In genomic region chr19:14972676-14973075, GRCh38 we compare ENCODE assay signal across 25 cellular contexts. TPM values are rescaled to one million over a fixed set of nuclear protein-coding genes. Genes with fewer than 3 reads are reported as not detected.
DNase-seq lines count a peak whose midpoint lies in the region; ATAC-seq and TF ChIP-seq lines count a peak whose summit lies in the region.
"Had no signal": no experiment of that assay in that cellular context is flagged by ENCODE, and none has a peak within 500 bp of the region (broad histone marks: within the 10 kb centered on the region; RNA-seq: fewer than 3 reads in every experiment).

No MANE protein-coding gene starts in this region.

- no peak overlapping the region for H2AFZ ChIP-seq in PC-9

- no TSS peak for BruUV-seq in PC-9 (replicated peaks; lab: Mats Ljungman, UMichigan)

- CTCF ChIA-PET in PC-9 (lab: Charles Lee): no interaction called here

- H3K27ac Mint-ChIP-seq in glutamatergic neuron (ENCODE audit: unreplicated experiment): peak overlapping the region; percentile 93
- H3K27ac Mint-ChIP-seq: CD4-positive, alpha-beta memory T cell; T-cell had no signal

- POLR2A ChIA-PET in PC-9 (lab: Charles Lee; ENCODE audit: unreplicated experiment): no interaction called here

- no peaks in the 10 kb centered on the region for H4K20me1 ChIP-seq in PC-9 (ENCODE audit: insufficient read depth)
- H4K20me1 ChIP-seq: BLaER1 treated with 17β-estradiol and CSF1 and Interleukin-3, amounts not matched to agents 10 nM and 100 nM had no signal

- H3K79me2 ChIP-seq in PC-9 (ENCODE audit: low read depth): peaks cover 19% of the 10 kb centered on the region; the same call in 1 of the 2 replicates

- H3K9me3 Mint-ChIP-seq in glutamatergic neuron (ENCODE audit: unreplicated experiment): peaks cover 13% of the 10 kb centered on the region
- H3K9me3 Mint-ChIP-seq: CD4-positive, alpha-beta memory T cell; H9; T-cell had no signal

- no peak overlapping the region for H3K27ac ChIP-seq in PC-9
- H3K27ac ChIP-seq: 22Rv1; BLaER1 treated with 17β-estradiol and CSF1 and Interleukin-3, amounts not matched to agents 10 nM and 100 nM; SK-N-MC had no signal

- H3F3A ChIP-seq in PC-9 (ENCODE audit: insufficient read depth, low read depth): peaks cover 6% of the 10 kb centered on the region; the same call in 1 of the 2 replicates

- H3K36me3 Mint-ChIP-seq in glutamatergic neuron (ENCODE audit: unreplicated experiment): peaks cover 9% of the 10 kb centered on the region
- H3K36me3 Mint-ChIP-seq: CD4-positive, alpha-beta memory T cell; T-cell had no signal

- peaks cover 7% of the 10 kb centered on the region for H3K4me1 Mint-ChIP-seq in glutamatergic neuron (ENCODE audit: low read depth, unreplicated experiment)
- H3K4me1 Mint-ChIP-seq: CD4-positive, alpha-beta memory T cell; T-cell had no signal

- H3K4me3 Mint-ChIP-seq in glutamatergic neuron (ENCODE audit: unreplicated experiment): peak overlapping the region; percentile 68
- H3K4me3 Mint-ChIP-seq: CD4-positive, alpha-beta memory T cell; H9; T-cell had no signal

- peak overlapping the region; percentile 13 for H3K9ac ChIP-seq in NT2/D1 (ENCODE audit: insufficient read length, low read depth)

- intact Hi-C loops in PC-9 (cut with micrococcal nuclease; ENCODE audit: unreplicated experiment): no loop called here

- TF ChIP-seq CTCF in glutamatergic neuron (IDR thresholded peaks at IDR 0.05; ENCODE audit: partially characterized antibody, unreplicated experiment) (no peak), PC-9 (conservative IDR thresholded peaks at IDR 0.05) (no peak)

- no peaks in the 10 kb centered on the region for H3K27me3 ChIP-seq in NT2/D1 (ENCODE audit: insufficient read depth, insufficient read length)
- no peaks in the 10 kb centered on the region for H3K27me3 ChIP-seq in PC-9 (ENCODE audit: insufficient read depth, low read depth)

- H3K36me3 ChIP-seq in NT2/D1 (ENCODE audit: insufficient read depth, insufficient read length, low read length) (no peaks in the 10 kb centered on the region), PC-9 (ENCODE audit: low read depth) (no peaks in the 10 kb centered on the region)
- H3K36me3 ChIP-seq: BLaER1 treated with 17β-estradiol and CSF1 and Interleukin-3, amounts not matched to agents 10 nM and 100 nM had no signal

- H3K4me3 ChIP-seq in NT2/D1 (ENCODE audit: insufficient read length, low read depth): no peak overlapping the region
- no peak overlapping the region for H3K4me3 ChIP-seq in PC-9
- H3K4me3 ChIP-seq: BLaER1 treated with 17β-estradiol and CSF1 and Interleukin-3, amounts not matched to agents 10 nM and 100 nM; SK-N-MC had no signal

- no peak for ATAC-seq in GM19023 (IDR thresholded peaks at IDR 0.05; ENCODE audit: unreplicated experiment)
- ATAC-seq: T-cell had no signal

- peak; percentile 5 for DNase-seq in NCI-H2227 (lab: John Stamatoyannopoulos, UW; ENCODE audit: unreplicated experiment)
- no peak for DNase-seq in NCI-H2227 treated with DMSO at 0.1 percent for 48 hours (lab: John Stamatoyannopoulos, UW)
- no peak for DNase-seq in NT2/D1 (ENCODE audit: low read depth, low spot score)
- peak; percentile 86 for DNase-seq in glutamatergic neuron
- DNase-seq in superior temporal gyrus (ENCODE audit: extremely low spot score): peak; percentile 20
- DNase-seq in PC-9: no peak
- DNase-seq in iPS-NIHi11 (ENCODE audit: low spot score): no peak
- DNase-seq: ACHN; CD4-positive, alpha-beta memory T cell; EL; H9; KBM-7; MM.1S; NCI-H1048; NCI-H1417 treated with DMSO at 0.1 percent for 48 hours; NCI-H187; NCI-H510A; NCI-H774; Right ventricle myocardium superior; T-cell had no signal

- H3K9me3 ChIP-seq in NT2/D1 (ENCODE audit: insufficient read depth, low read length): no peaks in the 10 kb centered on the region
- H3K9me3 ChIP-seq in PC-9 (ENCODE audit: insufficient read depth, low read depth): no peaks in the 10 kb centered on the region

- H3K4me1 ChIP-seq in NT2/D1 (ENCODE audit: insufficient read depth, insufficient read length) (peaks cover 4% of the 10 kb centered on the region), PC-9 (replicated peaks; ENCODE audit: insufficient read depth) (no peaks in the 10 kb centered on the region)

- no peak overlapping the region for H3K4me2 ChIP-seq in PC-9

- no peaks in the 10 kb centered on the region for H3K9me2 ChIP-seq in PC-9 (ENCODE audit: insufficient read depth)

- H3K27me3 Mint-ChIP-seq in glutamatergic neuron (ENCODE audit: unreplicated experiment): peaks cover 3% of the 10 kb centered on the region

RNA-seq across cellular contexts. Expression of gene SLC1A6, which starts 7.0 kb away (rescaled TPM):
- total RNA-seq in glutamatergic neuron (ENCODE audit: unreplicated experiment) (22.8 TPM), PC-9 (2021) (1.5 and 2.9 TPM in 2 replicates)
- total RNA-seq: CD4-positive, alpha-beta memory T cell; Right ventricle myocardium superior; T-cell had no signal

RNA-seq across cellular contexts. Expression of gene OR7C2, which starts 31.4 kb away (rescaled TPM):
- total RNA-seq in glutamatergic neuron (ENCODE audit: unreplicated experiment): not detected
- total RNA-seq in PC-9 (2021): not detected in 2 replicates
- total RNA-seq: CD4-positive, alpha-beta memory T cell; H9; Right ventricle myocardium superior; RPMI7951; T-cell had no signal

Comparison
In these comparisons a context has a peak if more than half of its experiments do, and no peak if none do; other contexts are left out.
1. DNase-seq: peak in NCI-H2227 (single experiment), glutamatergic neuron (single experiment) and superior temporal gyrus (single experiment); none in NCI-H2227 treated with DMSO at 0.1 percent for 48 hours (single experiment), NT2/D1 (single experiment), PC-9 (0 of 2) and iPS-NIHi11 (single experiment).